ENCODE assay signal across 13 cellular contexts in the genomic region with DNA sequence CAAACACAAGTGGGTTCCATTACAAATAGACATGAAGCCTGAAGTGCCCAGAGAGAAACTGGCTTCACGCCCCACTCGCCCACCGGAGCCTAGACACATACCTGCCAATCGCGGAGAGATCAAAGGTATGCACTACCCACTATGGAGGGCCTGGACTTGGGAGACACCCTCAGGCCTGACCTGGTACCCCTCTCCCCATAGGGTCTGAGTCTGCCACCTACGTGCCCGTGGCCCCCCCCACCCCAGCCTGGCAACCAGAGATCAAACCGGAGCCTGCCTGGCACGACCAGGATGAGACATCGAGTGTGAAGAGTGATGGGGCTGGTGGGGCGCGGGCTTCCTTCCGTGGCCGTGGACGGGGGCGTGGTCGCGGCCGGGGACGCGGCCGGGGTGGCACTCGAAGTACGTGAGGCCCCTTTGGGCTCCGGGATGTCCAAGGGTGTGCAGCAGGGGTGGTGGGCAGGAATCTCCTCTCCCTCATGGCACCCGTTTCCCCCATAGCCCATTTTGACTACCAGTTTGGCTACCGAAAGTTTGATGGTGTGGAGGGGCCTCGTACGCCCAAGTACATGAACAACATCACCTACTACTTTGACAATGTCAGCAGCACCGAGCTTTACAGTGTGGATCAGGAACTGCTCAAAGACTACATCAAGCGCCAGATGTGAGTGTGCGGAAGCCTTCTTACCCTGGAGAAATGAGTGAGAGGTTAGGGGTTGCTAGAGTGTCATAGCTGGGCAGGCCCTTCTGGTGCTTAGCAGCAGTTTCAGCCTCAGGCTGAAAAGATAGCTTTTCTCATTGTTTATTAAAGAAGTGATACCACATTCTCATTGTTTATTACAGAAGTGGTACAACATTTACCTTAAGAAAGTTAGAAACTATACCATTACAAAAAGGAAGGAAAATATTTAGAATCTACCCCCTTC. TPM values are rescaled to one million over a fixed set of nuclear protein-coding genes. Genes with fewer than 3 reads are reported as not detected.
DNase-seq lines count a peak whose midpoint lies in the region; ATAC-seq and TF ChIP-seq lines count a peak whose summit lies in the region.
"Had no signal": no experiment of that assay in that cellular context is flagged by ENCODE, and none has a peak within 500 bp of the region (broad histone marks: within the 10 kb centered on the region; RNA-seq: fewer than 3 reads in every experiment).

No MANE protein-coding gene starts in this region.

- no peak for ATAC-seq in HG03045 (IDR thresholded peaks at IDR 0.05; ENCODE audit: unreplicated experiment)

- H3K27me3 Mint-ChIP-seq in CD14-positive monocyte (ENCODE audit: low read depth in 3 of 3) (peaks cover 0 to 1% (median 0%) of the 10 kb centered on the region in 3 donors), nephron progenitor cell (ENCODE audit: low read depth, poor library complexity) (no peaks in the 10 kb centered on the region)

- H3K36me3 Mint-ChIP-seq in CD14-positive monocyte (peaks cover 73 to 81% of the 10 kb centered on the region in 2 donors), nephron progenitor cell (ENCODE audit: low read depth) (peaks cover 52% of the 10 kb centered on the region)

- peak overlapping the region in 5 of 7 donors; percentile 11 to 74 (median 37) for H3K27ac Mint-ChIP-seq in CD14-positive monocyte
- H3K27ac Mint-ChIP-seq in nephron progenitor cell, result peak overlapping the region; percentile 93

- H3K4me3 Mint-ChIP-seq in CD14-positive monocyte (no peak overlapping the region), nephron progenitor cell (no peak overlapping the region)

- DNase-seq in CD14-positive monocyte (ENCODE audit: low spot score) (no peak), NCI-H2029 (lab: John Stamatoyannopoulos, UW) (peak; percentile 36), fibroblast of pulmonary artery (ENCODE audit: low read depth) (peak; percentile 32), nephron progenitor cell (no peak), nucleus accumbens (lab: John Stamatoyannopoulos, UW) (no peak)
- DNase-seq in activated effector memory CD4-positive, alpha-beta T cell treated with anti-CD3 and anti-CD28 coated beads, Interleukin-2, amount 50 U/mL, for 16 hours, result no peak
- no peak for DNase-seq in activated CD8-positive, alpha-beta memory T cell treated with anti-CD3 and anti-CD28 coated beads, Interleukin-2, amount 50 U/mL, for 4 hours
- DNase-seq: Kasumi-1; NCI-H2171; stimulated activated CD4-positive, alpha-beta T cell treated with anti-CD3 and anti-CD28 coated beads, Interleukin-4, amount 100 ng/mL, for 24 hours; stomach had no signal

- intact Hi-C loops in CD14-positive monocyte (cut with micrococcal nuclease), result no loop called here

- H3K9me3 Mint-ChIP-seq in CD14-positive monocyte (no peaks in the 10 kb centered on the region), nephron progenitor cell (no peaks in the 10 kb centered on the region)

- no peak for TF ChIP-seq CTCF in CD14-positive monocyte (IDR thresholded peaks at IDR 0.05)
- TF ChIP-seq CTCF in fibroblast of pulmonary artery (IDR thresholded peaks at IDR 0.05; ENCODE audit: low read length, missing control alignments), result no peak
- TF ChIP-seq CTCF in nephron progenitor cell (IDR thresholded peaks at IDR 0.05), result no peak

- H3K4me3 ChIP-seq in fibroblast of pulmonary artery (replicated peaks; ENCODE audit: low read depth, low read length), result no peak overlapping the region
- H3K4me3 ChIP-seq: BLaER1 treated with 17β-estradiol and CSF1 and Interleukin-3, amounts not matched to agents 10 nM and 100 nM; stomach had no signal

- H3K4me1 Mint-ChIP-seq in CD14-positive monocyte (no peaks in the 10 kb centered on the region), nephron progenitor cell (no peaks in the 10 kb centered on the region)

RNA-seq across cellular contexts. Expression of a gene that starts 38.7 kb away (rescaled TPM):
- polyA plus RNA-seq in CD14-positive monocyte, result 1 to 10 TPM; 4.7 to 5.8 TPM

RNA-seq across cellular contexts. Expression of a gene that starts 56.5 kb away (rescaled TPM):
- under 1 TPM; 0.30 to 0.60 TPM for polyA plus RNA-seq in CD14-positive monocyte

Comparison
In these comparisons a context has a peak if more than half of its experiments do, and no peak if none do; other contexts are left out.
1. DNase-seq: peak in NCI-H2029 (single experiment) and fibroblast of pulmonary artery (single experiment); none in CD14-positive monocyte (single experiment), nephron progenitor cell (single experiment), activated effector memory CD4-positive, alpha-beta T cell treated with anti-CD3 and anti-CD28 coated beads, Interleukin-2, amount 50 U/mL, for 16 hours (single experiment), nucleus accumbens (0 of 56) and activated CD8-positive, alpha-beta memory T cell treated with anti-CD3 and anti-CD28 coated beads, Interleukin-2, amount 50 U/mL, for 4 hours (single experiment).